Comparison of ENCODE assay signal across 22 cellular contexts in genomic region chr13:52833261-52833660, GRCh38. TPM values are rescaled to one million over a fixed set of nuclear protein-coding genes. Genes with fewer than 3 reads are reported as not detected.
"Had no signal": no experiment of that assay in that cellular context is flagged by ENCODE, and none has a peak within 500 bp of the region (broad histone marks: within the 10 kb centered on the region; RNA-seq: fewer than 3 reads in every experiment).

No MANE protein-coding gene starts in this region.

- DNase-seq: cortex of kidney; dorsolateral prefrontal cortex; effector CD8-positive, alpha-beta T cell; heart left ventricle; hippocampal formation; left colon; left ventricle myocardium superior; naive thymus-derived CD4-positive, alpha-beta T cell; nephron progenitor cell; nucleus accumbens; ovary; right cardiac atrium; stimulated activated CD4-positive, alpha-beta T cell treated with anti-CD3 and anti-CD28 coated beads, Interleukin-4, amount 100 ng/mL, for 1 hour; stimulated activated CD8-positive, alpha-beta memory T cell treated with anti-CD3 and anti-CD28 coated beads, Interleukin-4, amount 100 ng/mL, for 48 hours; stimulated activated naive CD8-positive, alpha-beta T cell treated with anti-CD3 and anti-CD28 coated beads, Interleukin-15, Interleukin-2, amounts not matched to agents 100 U/mL and 50 U/mL, for 24 hours; tibial artery; upper lobe of left lung; uterus had no signal

- H3K27me3 ChIP-seq: ovary, upper lobe of left lung, uterus had no signal

- H3K4me3 ChIP-seq: heart left ventricle, lung, ovary, tibial artery, upper lobe of left lung, uterus had no signal

- H3K36me3 ChIP-seq: heart left ventricle, ovary, tibial artery, upper lobe of left lung, uterus had no signal

- H3K9me3 ChIP-seq: heart left ventricle, ovary, tibial artery, upper lobe of left lung, uterus had no signal

- H3K27ac ChIP-seq: heart left ventricle, ovary, tibial artery, upper lobe of left lung, uterus had no signal

- ATAC-seq: esophagus mucosa; heart left ventricle; left colon; left ventricle myocardium superior; naive thymus-derived CD4-positive, alpha-beta T cell; right cardiac atrium; stimulated activated effector memory CD8-positive, alpha-beta T cell treated with anti-CD3 and anti-CD28 coated beads, Interleukin-12 subunit alpha, Interleukin-12 subunit beta, amount 100 ng/mL, for 72 hours; stimulated activated naive CD8-positive, alpha-beta T cell treated with anti-CD3 and anti-CD28 coated beads, Interleukin-15, Interleukin-2, amounts not matched to agents 100 U/mL and 50 U/mL, for 24 hours had no signal

- H3K4me1 ChIP-seq: heart left ventricle, tibial artery, upper lobe of left lung, uterus had no signal

RNA-seq across cellular contexts. Expression of gene PCDH8, which starts 15.2 kb away (rescaled TPM):
- polyA plus RNA-seq: fibroblast of lung; heart left ventricle; naive thymus-derived CD4-positive, alpha-beta T cell; right cardiac atrium had no signal
